ENCODE assay signal across 13 cellular contexts in genomic region chr5:150512368-150512747, GRCh38. TPM values are rescaled to one million over a fixed set of nuclear protein-coding genes. Genes with fewer than 3 reads are reported as not detected.
DNase-seq lines count a peak whose midpoint lies in the region; ATAC-seq and TF ChIP-seq lines count a peak whose summit lies in the region.
"Had no signal": no experiment of that assay in that cellular context is flagged by ENCODE, and none has a peak within 500 bp of the region (broad histone marks: within the 10 kb centered on the region; RNA-seq: fewer than 3 reads in every experiment).

No MANE protein-coding gene starts in this region.

- H3K36me3 ChIP-seq in heart right ventricle (no peaks in the 10 kb centered on the region), ovary (no peaks in the 10 kb centered on the region), aorta (ENCODE audit: control insufficient read depth in 1 of 2, insufficient read depth in 2 of 2, low read length in 1 of 2) (no peaks in the 10 kb centered on the region)

- no peak for TF ChIP-seq EP300 in ovary (IDR thresholded peaks at IDR 0.05)

- H3K27me3 ChIP-seq in heart right ventricle (no peaks in the 10 kb centered on the region), foreskin keratinocyte (no peaks in the 10 kb centered on the region), ovary (no peaks in the 10 kb centered on the region), aorta (ENCODE audit: control insufficient read depth in 1 of 2, insufficient read depth in 2 of 2, low read length in 1 of 2) (no peaks in the 10 kb centered on the region)

- WGBS in heart right ventricle, 2 donors = 51 to 55% methylated on average over 6 of the region's 6 CpGs
- 62 to 80% (median 72%) methylated on average over 6 of the region's 6 CpGs for WGBS in ovary, 3 donors
- 57 to 59% methylated on average over 6 of the region's 6 CpGs for WGBS in aorta, 2 donors

- H3K9me3 ChIP-seq in heart right ventricle = no peaks in the 10 kb centered on the region
- no peaks in the 10 kb centered on the region for H3K9me3 ChIP-seq in ovary
- no peaks in the 10 kb centered on the region for H3K9me3 ChIP-seq in aorta (ENCODE audit: control insufficient read depth, low read length)

- TF ChIP-seq POLR2A in ovary (IDR thresholded peaks at IDR 0.05) = no peak

- H3K27ac ChIP-seq in heart right ventricle (peak overlapping the region in 9 of 10 donors; percentile 15 to 93 (median 54)), foreskin keratinocyte (peak overlapping the region; percentile 61), ovary (peak overlapping the region; percentile 23 to 24), aorta (ENCODE audit: low read depth in 1 of 2, low read length in 2 of 2) (no peak overlapping the region)
- H3K27ac ChIP-seq: parathyroid adenoma had no signal

- DNase-seq in heart right ventricle (no peak), Right ventricle myocardium inferior (ENCODE audit: missing footprints) (no peak), foreskin keratinocyte (no peak), ovary (peak in 1 of 5 donors; percentile 54), aorta (no peak), RPMI8226 (no peak)
- DNase-seq: activated CD4-positive, alpha-beta T cell treated with anti-CD3 and anti-CD28 coated beads, Interleukin-2, amount 50 U/mL, for 4 hours; activated naive CD4-positive, alpha-beta T cell; NCI-H187 treated with DMSO at 0.1 percent for 48 hours; T-helper 1 cell had no signal

- intact Hi-C loops in heart right ventricle (cut with DNase I) (no loop called here), Right ventricle myocardium inferior (cut with DNase I) (no loop called here), ovary (cut with DNase I) (no loop called here), aorta (cut with DNase I) (no loop called here)

- peak in 1 of 8 donors; percentile 1 for ATAC-seq in heart right ventricle
- no peak for ATAC-seq in Right ventricle myocardium inferior
- no peak for ATAC-seq in foreskin keratinocyte
- ATAC-seq in aorta (ENCODE audit: low FRiP score) = peak; percentile 40
- ATAC-seq in HG03521 (IDR thresholded peaks at IDR 0.05; ENCODE audit: unreplicated experiment) = no peak
- no peak for ATAC-seq in GM19395 (IDR thresholded peaks at IDR 0.05; ENCODE audit: unreplicated experiment)

- H3K4me3 ChIP-seq in heart right ventricle (no peak overlapping the region), ovary (no peak overlapping the region), aorta (ENCODE audit: low read length in 2 of 2) (no peak overlapping the region)

- TF ChIP-seq CTCF in heart right ventricle (IDR thresholded peaks at IDR 0.05) = no peak
- no peak for TF ChIP-seq CTCF in foreskin keratinocyte (conservative IDR thresholded peaks at IDR 0.05)
- no peak for TF ChIP-seq CTCF in ovary (IDR thresholded peaks at IDR 0.05)

- H3K4me1 ChIP-seq in heart right ventricle = peaks cover 60 to 100% (median 97%) of the 10 kb centered on the region in 9 donors
- H3K4me1 ChIP-seq in foreskin keratinocyte = peaks cover 27% of the 10 kb centered on the region
- H3K4me1 ChIP-seq in ovary (ENCODE audit: insufficient read depth) = peaks cover 51% of the 10 kb centered on the region
- H3K4me1 ChIP-seq in aorta (ENCODE audit: control insufficient read depth in 1 of 2, insufficient read depth in 2 of 2, low read length in 2 of 2) = peaks cover 2 to 6% of the 10 kb centered on the region in 2 donors

RNA-seq across cellular contexts. Expression of gene NDST1, which starts 4.4 kb away (rescaled TPM):
- 10 to 100 TPM; 50.3 to 86.1 (median 61.5) TPM for total RNA-seq in heart right ventricle
- polyA plus RNA-seq in heart right ventricle = 10 to 100 TPM; 14.8 to 15.9 TPM
- 60.4 TPM for total RNA-seq in Right ventricle myocardium inferior
- 53.4 and 56.2 TPM in 2 replicates for total RNA-seq in foreskin keratinocyte
- 15.3 and 16.8 TPM in 2 replicates for polyA plus RNA-seq in foreskin keratinocyte
- total RNA-seq in ovary = 100 to 1,000 TPM in 3 of 7 donors, 10 to 100 TPM in 4; 31.0 to 139 (median 92.8) TPM
- polyA plus RNA-seq in ovary = 10 to 100 TPM; 31.8 to 44.1 TPM
- 100 to 1,000 TPM in 1 of 2 donors, 10 to 100 TPM in 1; 74.0 to 116 TPM for total RNA-seq in aorta
- polyA plus RNA-seq in aorta = 10 to 100 TPM; 10.4 to 12.1 TPM

Comparison
In these comparisons a context has a peak if more than half of its experiments do, and no peak if none do; other contexts are left out.
1. H3K27ac ChIP-seq: peak in heart right ventricle (9 of 10), foreskin keratinocyte (single experiment) and ovary (2 of 2); none in aorta (0 of 2).